In genomic region chr3:48428088-48428862, GRCh38 we compare ENCODE assay signal across 1 cellular context.
TF ChIP-seq lines count a peak whose summit lies in the region.

No MANE protein-coding gene starts in this region.

TF ChIP-seq in HepG2, 621 proteins besides CTCF, POLR2A, EP300 and RAD21 (continued from another document and continues in another):
- TF ChIP-seq ZNF850 (CRISPR knock-in tag; conservative IDR thresholded peaks at IDR 0.05) = no peak
- no peak; the same call in 1 of the 2 replicates for TF ChIP-seq MTERF4 (CRISPR knock-in tag; IDR thresholded peaks at IDR 0.05)
- no peak for TF ChIP-seq GTF3A (CRISPR knock-in tag; conservative IDR thresholded peaks at IDR 0.05)
- 0 out of 2 replicates have a peak, but pooled peaks have one; percentile 40 for TF ChIP-seq ZNF318 (CRISPR knock-in tag; IDR thresholded peaks at IDR 0.05)
- TF ChIP-seq ZBTB42 (CRISPR knock-in tag; IDR thresholded peaks at IDR 0.05) = no peak
- TF ChIP-seq SP2 (CRISPR knock-in tag; IDR thresholded peaks at IDR 0.05) = no peak
- no peak for TF ChIP-seq SMARCC2 (IDR thresholded peaks at IDR 0.05)
- peak; percentile 55; the same call in 1 of the 2 replicates for TF ChIP-seq ARID4A (CRISPR knock-in tag; IDR thresholded peaks at IDR 0.05; ENCODE audit: borderline replicate concordance)
- TF ChIP-seq HOXD1 (CRISPR knock-in tag; IDR thresholded peaks at IDR 0.05) = no peak
- peak; percentile 81 for TF ChIP-seq GATAD2A (CRISPR knock-in tag; IDR thresholded peaks at IDR 0.05)
- TF ChIP-seq MAFG (CRISPR knock-in tag; IDR thresholded peaks at IDR 0.05) = no peak
- TF ChIP-seq SIN3A (IDR thresholded peaks at IDR 0.05; ENCODE audit: borderline replicate concordance, low read depth, low read length) = peak; percentile 82; the same call in 1 of the 2 replicates
- no peak for TF ChIP-seq IKZF1 (IDR thresholded peaks at IDR 0.05)
- no peak for TF ChIP-seq FOXO4 (CRISPR knock-in tag; conservative IDR thresholded peaks at IDR 0.05)
- TF ChIP-seq RFX1 (IDR thresholded peaks at IDR 0.05) = no peak
- no peak for TF ChIP-seq FOSL1 (CRISPR knock-in tag; IDR thresholded peaks at IDR 0.05; ENCODE audit: borderline replicate concordance)
- no peak for TF ChIP-seq U2AF2 (IDR thresholded peaks at IDR 0.05; ENCODE audit: low read depth, low read length)
- no peak for TF ChIP-seq CBFB (CRISPR knock-in tag; IDR thresholded peaks at IDR 0.05)
- no peak for TF ChIP-seq RARG (CRISPR knock-in tag; IDR thresholded peaks at IDR 0.05; ENCODE audit: low read depth)
- TF ChIP-seq SP5 (CRISPR knock-in tag; IDR thresholded peaks at IDR 0.05; ENCODE audit: borderline replicate concordance, low read depth) = peak; percentile 48; the same call in 1 of the 2 replicates
- no peak; the same call in 1 of the 2 replicates for TF ChIP-seq MEF2D (CRISPR knock-in tag; IDR thresholded peaks at IDR 0.05)
- no peak for TF ChIP-seq ETS1 (CRISPR knock-in tag; IDR thresholded peaks at IDR 0.05)
- no peak for TF ChIP-seq MXD1 (CRISPR knock-in tag; IDR thresholded peaks at IDR 0.05)
- TF ChIP-seq ZSCAN21 (CRISPR knock-in tag; IDR thresholded peaks at IDR 0.05; ENCODE audit: borderline replicate concordance) = peak; percentile 48; the same call in 1 of the 2 replicates
- TF ChIP-seq HNRNPH1 (optimal IDR thresholded peaks at IDR 0.05; ENCODE audit: low read depth, low read length) = peak; percentile 12
- TF ChIP-seq ZFP36L2 (CRISPR knock-in tag; IDR thresholded peaks at IDR 0.05) = no peak
- TF ChIP-seq ZNF367 (CRISPR knock-in tag; IDR thresholded peaks at IDR 0.05; ENCODE audit: borderline replicate concordance) = no peak
- TF ChIP-seq ZSCAN30 (CRISPR knock-in tag; IDR thresholded peaks at IDR 0.05) = peak; percentile 56; the same call in 1 of the 2 replicates
- no peak for TF ChIP-seq MBD4 (IDR thresholded peaks at IDR 0.05; ENCODE audit: borderline replicate concordance, low read length)
- TF ChIP-seq ARNT (IDR thresholded peaks at IDR 0.05) = no peak
- TF ChIP-seq HDAC1 (CRISPR knock-in tag; IDR thresholded peaks at IDR 0.05) = peak; percentile 91
- TF ChIP-seq BHLHE40 (IDR thresholded peaks at IDR 0.05; ENCODE audit: low read length) = no peak
- 0 out of 2 replicates have a peak, but pooled peaks have one; percentile 14 for TF ChIP-seq ZFP82 (CRISPR knock-in tag; IDR thresholded peaks at IDR 0.05; ENCODE audit: borderline replicate concordance)
- no peak for TF ChIP-seq GRHL1 (CRISPR knock-in tag; conservative IDR thresholded peaks at IDR 0.05)
- TF ChIP-seq XBP1 (CRISPR knock-in tag; IDR thresholded peaks at IDR 0.05) = no peak
- no peak for TF ChIP-seq RBM22 (optimal IDR thresholded peaks at IDR 0.05; ENCODE audit: low read length)
- TF ChIP-seq STAT5B (CRISPR knock-in tag; IDR thresholded peaks at IDR 0.05) = no peak
- TF ChIP-seq XRCC5 (optimal IDR thresholded peaks at IDR 0.05; ENCODE audit: low read length) = no peak
- TF ChIP-seq SOX13 (IDR thresholded peaks at IDR 0.05) = no peak
- TF ChIP-seq SOX13 (CRISPR knock-in tag; conservative IDR thresholded peaks at IDR 0.05 in 1 of 2, IDR thresholded peaks at IDR 0.05 in 1 of 2) = no peak; a peak in 1 of 4 replicates
- no peak for TF ChIP-seq ZNF547 (CRISPR knock-in tag; IDR thresholded peaks at IDR 0.05)
- peak in 1 of 2 experiments; percentile 10; a peak in 1 of 4 replicates for TF ChIP-seq HMGXB4 (CRISPR knock-in tag; IDR thresholded peaks at IDR 0.05; ENCODE audit: borderline replicate concordance in 1 of 2, low read depth in 1 of 2)
- TF ChIP-seq ZFP37 (CRISPR knock-in tag; IDR thresholded peaks at IDR 0.05; ENCODE audit: borderline replicate concordance) = no peak
- TF ChIP-seq JARID2 (CRISPR knock-in tag; IDR thresholded peaks at IDR 0.05; ENCODE audit: insufficient replicate concordance) = no peak
- no peak for TF ChIP-seq ZNF3 (CRISPR knock-in tag; IDR thresholded peaks at IDR 0.05)
- TF ChIP-seq PPARG (CRISPR knock-in tag; conservative IDR thresholded peaks at IDR 0.05) = no peak
- TF ChIP-seq SALL2 (CRISPR knock-in tag; IDR thresholded peaks at IDR 0.05) = no peak
- no peak for TF ChIP-seq HNRNPUL1 (IDR thresholded peaks at IDR 0.05; ENCODE audit: low read depth, low read length)
